In genomic region chr1:32741417-32742131, GRCh38 we compare ENCODE assay signal across 8 cellular contexts. TPM values are rescaled to one million over a fixed set of nuclear protein-coding genes. Genes with fewer than 3 reads are reported as not detected.
DNase-seq lines count a peak whose midpoint lies in the region; ATAC-seq, FAIRE-seq and TF ChIP-seq lines count a peak whose summit lies in the region.

No MANE protein-coding gene starts in this region.

- H3K4me1 ChIP-seq in HUES48 (ENCODE audit: control insufficient read depth, insufficient read depth, low read length), result peaks cover 26% of the 10 kb centered on the region
- peaks cover 29 to 36% of the 10 kb centered on the region in 2 experiments; a peak in 4 of 5 replicates for H3K4me1 ChIP-seq in K562 (replicated peaks in 1 of 2; ENCODE audit: control insufficient read depth in 2 of 2, insufficient read depth in 2 of 2, low read length in 2 of 2)

- TF ChIP-seq CTCF in K562 (IDR thresholded peaks at IDR 0.05 in 2 of 3, conservative IDR thresholded peaks at IDR 0.05 in 1 of 3; ENCODE audit: insufficient read depth in 2 of 3, low read depth in 1 of 3, low read length in 3 of 3), result peak; percentile 60 to 79 (median 61)

- in situ Hi-C loops in K562 (cut with MboI), result no loop called here

- TF ChIP-seq EP300 in K562 (IDR thresholded peaks at IDR 0.05; ENCODE audit: low read length), result no peak

- POLR2A ChIA-PET in K562 (lab: Yijun Ruan, JAX), result interaction anchor here (0.6 to 2.1 kb wide), 6 partner anchors 10 to 65 kb away, joined by 3 to 7 read pairs (median 4); no protein-coding TSS in a partner anchor

- H3K79me2 ChIP-seq in K562 (ENCODE audit: control insufficient read depth, insufficient read depth, low read length), result peaks cover 11% of the 10 kb centered on the region

- H3K27ac Mint-ChIP-seq in immature natural killer cell, result no peak overlapping the region
- no peak overlapping the region for H3K27ac Mint-ChIP-seq in stimulated activated naive CD8-positive, alpha-beta T cell treated with anti-CD3 and anti-CD28 coated beads, Interleukin-15, amount 100 ng/mL, for 72 hours

- H3K4me3 Mint-ChIP-seq in immature natural killer cell, result peak overlapping the region; percentile 71 to 84 (median 77)
- H3K4me3 Mint-ChIP-seq in stimulated activated naive CD8-positive, alpha-beta T cell treated with anti-CD3 and anti-CD28 coated beads, Interleukin-15, amount 100 ng/mL, for 72 hours, result peak overlapping the region; percentile 68 to 75

- no peaks in the 10 kb centered on the region for H3K36me3 Mint-ChIP-seq in immature natural killer cell

- WGBS in K562 (ENCODE audit: insufficient coverage, low coverage, missing lambda C conversion rate), result under 1% methylated on average over 37 of the region's 98 CpGs

- TF ChIP-seq RAD21 in K562 (CRISPR knock-in tag; conservative IDR thresholded peaks at IDR 0.05 in 1 of 2, IDR thresholded peaks at IDR 0.05 in 1 of 2), result peak; percentile 49 to 50

- DNase-seq in CMK (ENCODE audit: low read depth), result peak; percentile 55
- peak; percentile 60 to 97 (median 94) for DNase-seq in K562 (ENCODE audit: extremely low read depth in 1 of 4, low spot score in 3 of 4)
- DNase-seq in immature natural killer cell, result peak in 2 of 3 donors; percentile 10 to 17
- no peak for DNase-seq in stimulated activated naive CD8-positive, alpha-beta T cell treated with anti-CD3 and anti-CD28 coated beads, Interleukin-15, amount 100 ng/mL, for 72 hours
- DNase-seq in activated CD4-positive, alpha-beta T cell treated with anti-CD3 and anti-CD28 coated beads for 1 hour, result no peak
- no peak for DNase-seq in activated effector memory CD4-positive, alpha-beta T cell treated with anti-CD3 and anti-CD28 coated beads, Interleukin-2, amount 50 U/mL, for 16 hours

- H3K9me1 ChIP-seq in K562 (ENCODE audit: control insufficient read depth, insufficient read depth, low read length), result no peaks in the 10 kb centered on the region

- H3K27me3 Mint-ChIP-seq in immature natural killer cell (ENCODE audit: low read depth in 3 of 3), result peaks cover 0 to 4% (median 0%) of the 10 kb centered on the region in 3 donors
- peaks cover 60% of the 10 kb centered on the region for H3K27me3 Mint-ChIP-seq in stimulated activated naive CD8-positive, alpha-beta T cell treated with anti-CD3 and anti-CD28 coated beads, Interleukin-15, amount 100 ng/mL, for 72 hours

- no TSS peak for BruUV-seq in K562 (replicated peaks; lab: Mats Ljungman, UMichigan)

- H3K4me1 Mint-ChIP-seq in immature natural killer cell, result peaks cover 0 to 7% of the 10 kb centered on the region in 2 donors
- H3K4me1 Mint-ChIP-seq in stimulated activated naive CD8-positive, alpha-beta T cell treated with anti-CD3 and anti-CD28 coated beads, Interleukin-15, amount 100 ng/mL, for 72 hours, result no peaks in the 10 kb centered on the region

- intact Hi-C loops in K562 (cut with micrococcal nuclease), result no loop called here

- H4K20me1 ChIP-seq in K562 (replicated peaks; ENCODE audit: control insufficient read depth, insufficient read depth, low read length), result no peaks in the 10 kb centered on the region

- H3K9ac ChIP-seq in HUES48 (ENCODE audit: low read depth, low read length) (peak overlapping the region; percentile 9; the same call in 1 of the 2 replicates), K562 (ENCODE audit: insufficient read depth in 1 of 2, low read depth in 2 of 2, low read length in 2 of 2) (peak overlapping the region; percentile 73 to 94)

- H3K36me3 ChIP-seq in HUES48 (ENCODE audit: control insufficient read depth, insufficient read depth, low read length) (no peaks in the 10 kb centered on the region), K562 (ENCODE audit: control insufficient read depth, insufficient read depth, low read length) (no peaks in the 10 kb centered on the region)

- FAIRE-seq in K562 (lab: Jason Lieb, UNC), result no peak

- peak; percentile 84 for ATAC-seq in K562
- ATAC-seq in stimulated activated naive CD8-positive, alpha-beta T cell treated with anti-CD3 and anti-CD28 coated beads, Interleukin-15, amount 100 ng/mL, for 72 hours, result peak; percentile 72
- no peak for ATAC-seq in GM18511 (IDR thresholded peaks at IDR 0.05; ENCODE audit: unreplicated experiment)

- H3K4me2 ChIP-seq in K562 (ENCODE audit: insufficient read depth, low read length), result peak overlapping the region; percentile 73

- peak overlapping the region; percentile 87 for H2AFZ ChIP-seq in K562 (ENCODE audit: low read depth, low read length)

- H3K4me3 ChIP-seq in HUES48 (ENCODE audit: low read depth, low read length) (peak overlapping the region; percentile 66), K562 (peak overlapping the region; percentile 73)

- CTCF ChIA-PET in K562 (lab: Yijun Ruan, JAX; ENCODE audit: low intra/inter-chr PET ratio), result interaction anchor here (1.7 kb wide), 1 partner anchor 29 kb away, joined by 9 read pairs; no protein-coding TSS in a partner anchor

- H3K27ac ChIP-seq in HUES48 (ENCODE audit: low read depth, low read length) (peak overlapping the region; percentile 74), K562 (ENCODE audit: extremely low read depth, low read depth, low read length) (peak overlapping the region; percentile 64)

- peaks cover 6% of the 10 kb centered on the region for H3K27me3 ChIP-seq in HUES48 (ENCODE audit: control insufficient read depth, insufficient read depth, low read length)
- H3K27me3 ChIP-seq in K562 (ENCODE audit: control insufficient read depth in 2 of 2, insufficient read depth in 2 of 2, low read length in 2 of 2), result no peaks in the 10 kb centered on the region

- no peaks in the 10 kb centered on the region for H3K9me3 ChIP-seq in HUES48 (ENCODE audit: control insufficient read depth, insufficient read depth, low read length)
- no peaks in the 10 kb centered on the region for H3K9me3 ChIP-seq in K562 (replicated peaks; ENCODE audit: control insufficient read depth, insufficient read depth, low read depth, low read length)

- no peaks in the 10 kb centered on the region for H3K9me3 Mint-ChIP-seq in immature natural killer cell
- no peaks in the 10 kb centered on the region for H3K9me3 Mint-ChIP-seq in stimulated activated naive CD8-positive, alpha-beta T cell treated with anti-CD3 and anti-CD28 coated beads, Interleukin-15, amount 100 ng/mL, for 72 hours

- TF ChIP-seq POLR2A in K562 (conservative IDR thresholded peaks at IDR 0.05), result no peak

TF ChIP-seq in K562, 482 proteins besides CTCF, POLR2A, EP300 and RAD21 (continues in another document):
- TF ChIP-seq, protein P1, sequence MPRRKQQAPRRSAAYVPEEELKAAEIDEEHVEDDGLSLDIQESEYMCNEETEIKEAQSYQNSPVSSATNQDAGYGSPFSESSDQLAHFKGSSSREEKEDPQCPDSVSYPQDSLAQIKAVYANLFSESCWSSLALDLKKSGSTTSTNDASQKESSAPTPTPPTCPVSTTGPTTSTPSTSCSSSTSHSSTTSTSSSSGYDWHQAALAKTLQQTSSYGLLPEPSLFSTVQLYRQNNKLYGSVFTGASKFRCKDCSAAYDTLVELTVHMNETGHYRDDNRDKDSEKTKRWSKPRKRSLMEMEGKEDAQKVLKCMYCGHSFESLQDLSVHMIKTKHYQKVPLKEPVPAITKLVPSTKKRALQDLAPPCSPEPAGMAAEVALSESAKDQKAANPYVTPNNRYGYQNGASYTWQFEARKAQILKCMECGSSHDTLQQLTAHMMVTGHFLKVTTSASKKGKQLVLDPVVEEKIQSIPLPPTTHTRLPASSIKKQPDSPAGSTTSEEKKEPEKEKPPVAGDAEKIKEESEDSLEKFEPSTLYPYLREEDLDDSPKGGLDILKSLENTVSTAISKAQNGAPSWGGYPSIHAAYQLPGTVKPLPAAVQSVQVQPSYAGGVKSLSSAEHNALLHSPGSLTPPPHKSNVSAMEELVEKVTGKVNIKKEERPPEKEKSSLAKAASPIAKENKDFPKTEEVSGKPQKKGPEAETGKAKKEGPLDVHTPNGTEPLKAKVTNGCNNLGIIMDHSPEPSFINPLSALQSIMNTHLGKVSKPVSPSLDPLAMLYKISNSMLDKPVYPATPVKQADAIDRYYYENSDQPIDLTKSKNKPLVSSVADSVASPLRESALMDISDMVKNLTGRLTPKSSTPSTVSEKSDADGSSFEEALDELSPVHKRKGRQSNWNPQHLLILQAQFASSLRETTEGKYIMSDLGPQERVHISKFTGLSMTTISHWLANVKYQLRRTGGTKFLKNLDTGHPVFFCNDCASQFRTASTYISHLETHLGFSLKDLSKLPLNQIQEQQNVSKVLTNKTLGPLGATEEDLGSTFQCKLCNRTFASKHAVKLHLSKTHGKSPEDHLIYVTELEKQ (CRISPR knock-in tag; IDR thresholded peaks at IDR 0.05), result no peak
- no peak for TF ChIP-seq GTF2A2 (tag; IDR thresholded peaks at IDR 0.05)

RNA-seq across cellular contexts. Expression of gene SYNC, which starts 39.0 kb away (rescaled TPM):
- 2.1 and 2.4 TPM in 2 replicates for total RNA-seq in K562 (2011; cell fraction: chromatin; rRNA removed; ENCODE audit: low replicate concordance)
- 1.7 and 1.8 TPM in 2 replicates for total RNA-seq in K562 (2011; cell fraction: nucleolus; rRNA removed)
- 1.2 and 1.5 TPM in 2 replicates for total RNA-seq in K562 (2011; cell fraction: nucleoplasm; rRNA removed)
- total RNA-seq in K562 (2014; rRNA removed) (0.86 and 1.1 TPM in 2 replicates), K562 (2014; rRNA removed; fragmentation: Illumina TruSeq; extraction: Trizol) (0.83 and 0.91 TPM in 2 replicates), K562 (2015; rRNA removed; fragmentation: Illumina TruSeq; extraction: Trizol) (0.87 and 1.1 TPM in 2 replicates), K562 (2021) (0.62 and 0.87 TPM in 2 replicates)
- polyA plus RNA-seq in K562 (2011; rRNA removed) (0.43 and 0.98 TPM in 2 replicates), K562 (2014; fragmentation: Illumina TruSeq; extraction: Trizol) (0.84 and 1.1 TPM in 2 replicates), K562 (2014; fragmentation: Nextera tagmentation; extraction: Ambion mirVana) (under 1 TPM; 0.49 to 0.74 TPM), K562 (2014; rRNA removed) (0.88 and 1.1 TPM in 2 replicates), immature natural killer cell (not detected)
- 0.16 and 0.22 TPM in 2 replicates for polyA plus RNA-seq in K562 (2011; cell fraction: cytosol; rRNA removed)
- polyA plus RNA-seq in K562 (2011; cell fraction: nucleus; rRNA removed), result 0.37 and 0.92 TPM in 2 replicates
- 0.26 and 0.47 TPM in 2 replicates for polyA plus RNA-seq in K562 (2012)
- 1.2 and 1.3 TPM in 2 replicates for polyA minus RNA-seq in K562 (2011; rRNA and poly(A)+ RNA removed)
- polyA minus RNA-seq in K562 (2011; cell fraction: cytosol; rRNA and poly(A)+ RNA removed), result 0.73 and 0.76 TPM in 2 replicates
- polyA minus RNA-seq in K562 (2011; cell fraction: nucleus; rRNA and poly(A)+ RNA removed), result 0.22 and 0.54 TPM in 2 replicates

Comparison
In these comparisons a context has a peak if more than half of its experiments do, and no peak if none do; other contexts are left out.
1. DNase-seq: peak in CMK (single experiment), K562 (4 of 4) and immature natural killer cell (2 of 3); none in stimulated activated naive CD8-positive, alpha-beta T cell treated with anti-CD3 and anti-CD28 coated beads, Interleukin-15, amount 100 ng/mL, for 72 hours (0 of 2), activated CD4-positive, alpha-beta T cell treated with anti-CD3 and anti-CD28 coated beads for 1 hour (single experiment) and activated effector memory CD4-positive, alpha-beta T cell treated with anti-CD3 and anti-CD28 coated beads, Interleukin-2, amount 50 U/mL, for 16 hours (single experiment).